Comparison of ENCODE assay signal across 1 cellular context in the genomic region with DNA sequence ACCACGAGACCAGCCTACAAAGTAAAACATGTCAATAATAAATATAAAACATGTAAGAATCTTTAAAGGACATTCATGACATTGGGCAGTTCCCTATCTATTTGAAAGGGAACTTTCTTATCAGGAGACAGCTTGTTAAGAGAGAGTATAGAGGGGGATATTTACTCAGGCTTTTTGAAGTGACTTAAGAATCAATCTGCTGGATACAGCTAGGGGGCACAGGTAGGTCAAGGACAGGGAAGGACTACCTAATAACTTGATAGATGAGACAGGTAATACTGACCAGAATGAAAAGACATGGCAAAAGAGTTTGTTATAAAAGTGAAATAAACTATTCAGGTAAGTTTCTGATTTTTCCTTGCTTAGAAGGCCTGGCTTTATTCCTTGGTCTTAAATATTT.
TF ChIP-seq lines count a peak whose summit lies in the region.

No MANE protein-coding gene starts in this region.

TF ChIP-seq in WTC11, 78 proteins besides CTCF, POLR2A, EP300 and RAD21 (continued from another document):
- TF ChIP-seq, protein P1, sequence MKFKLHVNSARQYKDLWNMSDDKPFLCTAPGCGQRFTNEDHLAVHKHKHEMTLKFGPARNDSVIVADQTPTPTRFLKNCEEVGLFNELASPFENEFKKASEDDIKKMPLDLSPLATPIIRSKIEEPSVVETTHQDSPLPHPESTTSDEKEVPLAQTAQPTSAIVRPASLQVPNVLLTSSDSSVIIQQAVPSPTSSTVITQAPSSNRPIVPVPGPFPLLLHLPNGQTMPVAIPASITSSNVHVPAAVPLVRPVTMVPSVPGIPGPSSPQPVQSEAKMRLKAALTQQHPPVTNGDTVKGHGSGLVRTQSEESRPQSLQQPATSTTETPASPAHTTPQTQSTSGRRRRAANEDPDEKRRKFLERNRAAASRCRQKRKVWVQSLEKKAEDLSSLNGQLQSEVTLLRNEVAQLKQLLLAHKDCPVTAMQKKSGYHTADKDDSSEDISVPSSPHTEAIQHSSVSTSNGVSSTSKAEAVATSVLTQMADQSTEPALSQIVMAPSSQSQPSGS (CRISPR knock-in tag; IDR thresholded peaks at IDR 0.05; ENCODE audit: borderline replicate concordance, low read depth), result no peak
- TF ChIP-seq ZNF232 (CRISPR knock-in tag; IDR thresholded peaks at IDR 0.05) (no peak), CREM (CRISPR knock-in tag; IDR thresholded peaks at IDR 0.05) (no peak), ZNF317 (CRISPR knock-in tag; IDR thresholded peaks at IDR 0.05; ENCODE audit: borderline replicate concordance, low read depth) (no peak), ZNF138 (CRISPR knock-in tag; conservative IDR thresholded peaks at IDR 0.05) (no peak), ZNF423 (CRISPR knock-in tag; IDR thresholded peaks at IDR 0.05) (no peak), ESRRA (CRISPR knock-in tag; IDR thresholded peaks at IDR 0.05; ENCODE audit: borderline replicate concordance) (no peak), ZNF671 (CRISPR knock-in tag; IDR thresholded peaks at IDR 0.05) (no peak)
- TF ChIP-seq, protein P2, sequence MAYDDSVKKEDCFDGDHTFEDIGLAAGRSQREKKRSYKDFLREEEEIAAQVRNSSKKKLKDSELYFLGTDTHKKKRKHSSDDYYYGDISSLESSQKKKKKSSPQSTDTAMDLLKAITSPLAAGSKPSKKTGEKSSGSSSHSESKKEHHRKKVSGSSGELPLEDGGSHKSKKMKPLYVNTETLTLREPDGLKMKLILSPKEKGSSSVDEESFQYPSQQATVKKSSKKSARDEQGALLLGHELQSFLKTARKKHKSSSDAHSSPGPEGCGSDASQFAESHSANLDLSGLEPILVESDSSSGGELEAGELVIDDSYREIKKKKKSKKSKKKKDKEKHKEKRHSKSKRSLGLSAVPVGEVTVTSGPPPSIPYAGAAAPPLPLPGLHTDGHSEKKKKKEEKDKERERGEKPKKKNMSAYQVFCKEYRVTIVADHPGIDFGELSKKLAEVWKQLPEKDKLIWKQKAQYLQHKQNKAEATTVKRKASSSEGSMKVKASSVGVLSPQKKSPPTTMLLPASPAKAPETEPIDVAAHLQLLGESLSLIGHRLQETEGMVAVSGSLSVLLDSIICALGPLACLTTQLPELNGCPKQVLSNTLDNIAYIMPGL (CRISPR knock-in tag; IDR thresholded peaks at IDR 0.05), result no peak
- TF ChIP-seq, protein P3, sequence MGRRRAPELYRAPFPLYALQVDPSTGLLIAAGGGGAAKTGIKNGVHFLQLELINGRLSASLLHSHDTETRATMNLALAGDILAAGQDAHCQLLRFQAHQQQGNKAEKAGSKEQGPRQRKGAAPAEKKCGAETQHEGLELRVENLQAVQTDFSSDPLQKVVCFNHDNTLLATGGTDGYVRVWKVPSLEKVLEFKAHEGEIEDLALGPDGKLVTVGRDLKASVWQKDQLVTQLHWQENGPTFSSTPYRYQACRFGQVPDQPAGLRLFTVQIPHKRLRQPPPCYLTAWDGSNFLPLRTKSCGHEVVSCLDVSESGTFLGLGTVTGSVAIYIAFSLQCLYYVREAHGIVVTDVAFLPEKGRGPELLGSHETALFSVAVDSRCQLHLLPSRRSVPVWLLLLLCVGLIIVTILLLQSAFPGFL (CRISPR knock-in tag; IDR thresholded peaks at IDR 0.05; ENCODE audit: borderline replicate concordance), result no peak
